19 cellular contexts compared by ENCODE assay signal in the genomic region with DNA sequence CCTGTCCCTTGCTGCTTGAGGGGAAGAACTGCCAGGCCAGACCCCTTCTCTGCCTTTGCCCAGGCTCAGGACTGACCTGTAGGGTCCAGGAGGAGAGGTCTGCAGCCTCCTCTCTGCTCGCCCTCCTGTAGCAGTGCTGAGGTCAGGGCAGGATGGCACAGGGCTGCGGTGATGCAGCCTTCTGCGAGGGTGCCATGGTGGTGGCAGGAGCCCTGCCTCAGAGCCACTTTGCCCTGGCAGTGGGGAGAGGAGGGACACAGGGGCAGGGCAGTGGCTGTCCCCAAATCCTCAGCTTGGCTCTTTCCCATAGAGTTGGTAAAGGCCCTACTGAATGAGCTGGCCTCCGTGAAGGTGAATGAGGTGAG. TPM values are rescaled to one million over a fixed set of nuclear protein-coding genes. Genes with fewer than 3 reads are reported as not detected.
DNase-seq lines count a peak whose midpoint lies in the region; TF ChIP-seq lines count a peak whose summit lies in the region.
"Had no signal": no experiment of that assay in that cellular context is flagged by ENCODE, and none has a peak within 500 bp of the region (broad histone marks: within the 10 kb centered on the region; RNA-seq: fewer than 3 reads in every experiment).

No MANE protein-coding gene starts in this region.

- H3K9me3 ChIP-seq in mesenchymal stem cell (ENCODE audit: control insufficient read depth, low read length) (no peaks in the 10 kb centered on the region), stomach (no peaks in the 10 kb centered on the region)
- H3K9me3 ChIP-seq: SJCRH30, testis had no signal

- no peak overlapping the region for H3K14ac ChIP-seq in mesenchymal stem cell (ENCODE audit: low read length in 2 of 2)

- intact Hi-C loops in stomach (cut with DNase I; ENCODE audit: low total_unique reads) = no loop called here

- H3K4me1 ChIP-seq in mesenchymal stem cell (ENCODE audit: control insufficient read depth, insufficient read depth, low read depth, low read length) = peaks cover 18% of the 10 kb centered on the region
- peaks cover 20 to 40% (median 33%) of the 10 kb centered on the region in 4 donors for H3K4me1 ChIP-seq in stomach
- H3K4me1 ChIP-seq: SJCRH30, testis had no signal

- no peaks in the 10 kb centered on the region for H3K36me3 Mint-ChIP-seq in chondrocyte (ENCODE audit: low read depth)
- H3K36me3 Mint-ChIP-seq: CD4-positive, CD25-positive, alpha-beta regulatory T cell; immature natural killer cell had no signal

- no peak overlapping the region for H3K27ac ChIP-seq in mesenchymal stem cell (ENCODE audit: low read length, poor library complexity, severe bottlenecking)
- peak overlapping the region; percentile 78 to 91 (median 85) for H3K27ac ChIP-seq in stomach
- H3K27ac ChIP-seq: SJCRH30, testis had no signal

- no peak for TF ChIP-seq EP300 in stomach (IDR thresholded peaks at IDR 0.05)

- H4K8ac ChIP-seq in mesenchymal stem cell (ENCODE audit: low read length) = no peak overlapping the region

- H2BK5ac ChIP-seq in mesenchymal stem cell (ENCODE audit: low read depth, low read length, poor library complexity, severe bottlenecking) = no peak overlapping the region

- H3K79me1 ChIP-seq in mesenchymal stem cell (replicated peaks; ENCODE audit: low read length, poor library complexity, severe bottlenecking) = no peaks in the 10 kb centered on the region

- H3K27ac Mint-ChIP-seq in chondrocyte (ENCODE audit: unreplicated experiment) = no peak overlapping the region
- H3K27ac Mint-ChIP-seq: activated T-cell treated with anti-CD3 and anti-CD28 coated beads, Interleukin-2, amount 50 U/mL, for 72 hours; immature natural killer cell had no signal

- H3K36me3 ChIP-seq in mesenchymal stem cell (ENCODE audit: control insufficient read depth in 1 of 2, insufficient read depth in 2 of 2, low read depth in 1 of 2, low read length in 2 of 2) (no peaks in the 10 kb centered on the region), stomach (peaks cover 0 to 9% (median 7%) of the 10 kb centered on the region in 4 donors)
- H3K36me3 ChIP-seq: SJCRH30 had no signal

- no peaks in the 10 kb centered on the region for H3K4me1 Mint-ChIP-seq in chondrocyte (ENCODE audit: low read depth)
- H3K4me1 Mint-ChIP-seq: CD4-positive, CD25-positive, alpha-beta regulatory T cell; immature natural killer cell had no signal

- H2BK120ac ChIP-seq in mesenchymal stem cell (ENCODE audit: low read depth, low read length) = no peak overlapping the region

- H3K27me3 ChIP-seq in mesenchymal stem cell (ENCODE audit: control insufficient read depth in 1 of 2, insufficient read depth in 1 of 2, low read length in 2 of 2) = peaks cover 0 to 3% of the 10 kb centered on the region in 2 experiments
- H3K27me3 ChIP-seq in stomach = no peaks in the 10 kb centered on the region
- H3K27me3 ChIP-seq: SJCRH30, testis had no signal

- no peak overlapping the region for H3K4ac ChIP-seq in mesenchymal stem cell (ENCODE audit: low read depth in 1 of 2, low read length in 2 of 2)

- WGBS in mesenchymal stem cell = 74% methylated on average over 4 of the region's 4 CpGs
- 36 to 78% (median 55%) methylated on average over 1 to 4 of the region's 4 CpGs for WGBS in stomach, 5 donors

- no peak overlapping the region for H3K4me3 ChIP-seq in mesenchymal stem cell (ENCODE audit: insufficient read depth in 1 of 2, low read depth in 1 of 2, low read length in 2 of 2)
- peak overlapping the region; percentile 27 to 48 (median 38) for H3K4me3 ChIP-seq in stomach
- H3K4me3 ChIP-seq: SJCRH30, testis had no signal

- no peak overlapping the region for H2AK5ac ChIP-seq in mesenchymal stem cell (ENCODE audit: low read length, severe bottlenecking)

- TF ChIP-seq POLR2A in stomach (IDR thresholded peaks at IDR 0.05) = no peak

- H3K27me3 Mint-ChIP-seq in chondrocyte (ENCODE audit: low read depth) = no peaks in the 10 kb centered on the region
- H3K27me3 Mint-ChIP-seq: CD4-positive, CD25-positive, alpha-beta regulatory T cell had no signal

- no peaks in the 10 kb centered on the region for H3K9me3 Mint-ChIP-seq in chondrocyte (ENCODE audit: low read depth)
- H3K9me3 Mint-ChIP-seq: activated T-cell treated with anti-CD3 and anti-CD28 coated beads, Interleukin-2, amount 50 U/mL, for 72 hours; CD4-positive, CD25-positive, alpha-beta regulatory T cell had no signal

- no peak overlapping the region for H3K4me2 ChIP-seq in mesenchymal stem cell (ENCODE audit: low read length, poor library complexity, severe bottlenecking)

- H2BK12ac ChIP-seq in mesenchymal stem cell (ENCODE audit: low read length in 2 of 2) = no peak overlapping the region

- no peak overlapping the region for H3K9ac ChIP-seq in mesenchymal stem cell (ENCODE audit: low read length)

- TF ChIP-seq CTCF in chondrocyte (IDR thresholded peaks at IDR 0.05) (no peak), stomach (IDR thresholded peaks at IDR 0.05) (no peak)

- no peak overlapping the region for H3K18ac ChIP-seq in mesenchymal stem cell (ENCODE audit: low read depth in 1 of 2, low read length in 2 of 2)

- H3K4me3 Mint-ChIP-seq in chondrocyte (ENCODE audit: unreplicated experiment) = no peak overlapping the region
- H3K4me3 Mint-ChIP-seq: activated T-cell treated with anti-CD3 and anti-CD28 coated beads, Interleukin-2, amount 50 U/mL, for 72 hours; CD4-positive, CD25-positive, alpha-beta regulatory T cell; immature natural killer cell had no signal

- no peak overlapping the region for H3K23ac ChIP-seq in mesenchymal stem cell (ENCODE audit: low read length in 2 of 2)

- no peak overlapping the region for H2BK15ac ChIP-seq in mesenchymal stem cell (ENCODE audit: low read depth, poor library complexity, severe bottlenecking)

- H2AFZ ChIP-seq in mesenchymal stem cell (ENCODE audit: low read depth, low read length) = no peak overlapping the region

- peak overlapping the region; percentile 28 for H4K91ac ChIP-seq in mesenchymal stem cell (ENCODE audit: low read length)

- DNase-seq in activated CD4-positive, CD25-positive, alpha-beta regulatory T cell treated with anti-CD3 and anti-CD28 coated beads, Interleukin-2, amount 50 U/mL, for 72 hours = peak; percentile 28
- no peak for DNase-seq in activated CD4-positive, CD25-positive, alpha-beta regulatory T cell (lab: John Stamatoyannopoulos, UW)
- DNase-seq in chondrocyte (ENCODE audit: low spot score) = peak; percentile 36
- no peak for DNase-seq in mesenchymal stem cell
- peak; percentile 24 for DNase-seq in stomach
- no peak for DNase-seq in NCI-H345 treated with DMSO at 0.1 percent for 48 hours (lab: John Stamatoyannopoulos, UW; ENCODE audit: unreplicated experiment)
- no peak for DNase-seq in GOT3 (lab: John Stamatoyannopoulos, UW)
- no peak for DNase-seq in NCI-H1105 (lab: John Stamatoyannopoulos, UW)
- DNase-seq: 8988T; activated CD4-positive, alpha-beta T cell treated with anti-CD3 and anti-CD28 coated beads, Interleukin-2, amount 50 U/mL, for 4 hours; activated T-cell treated with anti-CD3 and anti-CD28 coated beads, Interleukin-2, amount 50 U/mL, for 72 hours; amygdala; CD4-positive, CD25-positive, alpha-beta regulatory T cell; DND-41; immature natural killer cell; KG1; NCI-H1436; testis had no signal

RNA-seq across cellular contexts. Expression of a gene that starts 0.9 kb away (rescaled TPM):
- 1.5 to 1.7 TPM (median 1.7 TPM) in 3 replicates for total RNA-seq in chondrocyte
- polyA plus RNA-seq in mesenchymal stem cell (2013, experiment 1 of 2) = 0.18 TPM
- polyA plus RNA-seq in mesenchymal stem cell (2013, experiment 2 of 2) = 0.05 TPM
- total RNA-seq in stomach = 100 to 1,000 TPM in 1 of 5 donors, 10 to 100 TPM in 4; 18.4 to 370 (median 62.2) TPM
- polyA plus RNA-seq in stomach = 10 to 100 TPM in 2 of 3 donors, 1 to 10 TPM in 1; 6.0 to 22.3 (median 14.5) TPM
- polyA plus RNA-seq: CD4-positive, CD25-positive, alpha-beta regulatory T cell; immature natural killer cell had no signal

RNA-seq across cellular contexts. Expression of a gene that starts 22.0 kb away (rescaled TPM):
- total RNA-seq in chondrocyte (3.1 to 6.0 TPM (median 5.9 TPM) in 3 replicates), stomach (1 to 10 TPM in 3 of 5 donors, not detected in 2; 1.3 to 2.4 (median 1.6) TPM)
- 0.18 TPM for polyA plus RNA-seq in mesenchymal stem cell (2013, experiment 1 of 2)
- polyA plus RNA-seq in mesenchymal stem cell (2013, experiment 2 of 2) = 0.05 TPM
- 1 to 10 TPM; 3.1 to 4.4 (median 3.9) TPM for polyA plus RNA-seq in stomach
- total RNA-seq: activated T-cell treated with anti-CD3 and anti-CD28 coated beads, Interleukin-2, amount 50 U/mL, for 72 hours; CD4-positive, CD25-positive, alpha-beta regulatory T cell; SJCRH30 had no signal
- polyA plus RNA-seq: CD4-positive, CD25-positive, alpha-beta regulatory T cell; immature natural killer cell had no signal

Comparison
In these comparisons a context has a peak if more than half of its experiments do, and no peak if none do; other contexts are left out.
1. DNase-seq: peak in activated CD4-positive, CD25-positive, alpha-beta regulatory T cell treated with anti-CD3 and anti-CD28 coated beads, Interleukin-2, amount 50 U/mL, for 72 hours (single experiment), chondrocyte (single experiment) and stomach (single experiment); none in activated CD4-positive, CD25-positive, alpha-beta regulatory T cell (0 of 4), mesenchymal stem cell (single experiment), NCI-H345 treated with DMSO at 0.1 percent for 48 hours (single experiment), GOT3 (single experiment) and NCI-H1105 (single experiment).
2. H3K4me3 ChIP-seq: peak in stomach (4 of 4); none in mesenchymal stem cell (0 of 2).